Comparison of ENCODE assay signal across 15 cellular contexts in the genomic region with DNA sequence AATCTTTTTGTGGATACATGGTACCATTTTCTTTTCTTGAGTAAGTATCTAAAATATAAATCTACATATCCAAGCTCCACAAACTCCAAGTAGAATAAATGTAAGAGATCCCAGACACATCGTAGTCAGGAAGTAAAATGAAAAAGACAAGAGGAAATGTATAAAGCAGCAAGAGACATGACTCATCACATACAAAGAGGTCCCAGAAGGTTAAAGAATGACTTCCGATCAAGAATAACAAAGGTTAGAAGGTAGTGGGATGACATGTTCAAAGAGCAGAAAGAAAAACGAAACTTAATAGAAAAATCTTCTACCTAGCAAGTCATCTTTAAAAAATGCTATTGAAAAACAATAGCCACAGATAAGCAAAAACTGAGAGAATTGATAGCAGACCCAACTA.
DNase-seq lines count a peak whose midpoint lies in the region; ATAC-seq and TF ChIP-seq lines count a peak whose summit lies in the region.
"Had no signal": no experiment of that assay in that cellular context is flagged by ENCODE, and none has a peak within 500 bp of the region (broad histone marks: within the 10 kb centered on the region; RNA-seq: fewer than 3 reads in every experiment).

No MANE protein-coding gene starts in this region.

- H3K9ac ChIP-seq in HUES48 (ENCODE audit: low read depth, low read length) = no peak overlapping the region

- intact Hi-C loops in PC-9 (cut with micrococcal nuclease; ENCODE audit: unreplicated experiment) = no loop called here

- no peak for TF ChIP-seq CTCF in astrocyte of the spinal cord (IDR thresholded peaks at IDR 0.05; ENCODE audit: low read depth, low read length)
- no peak for TF ChIP-seq CTCF in type B pancreatic cell (conservative IDR thresholded peaks at IDR 0.05)
- no peak for TF ChIP-seq CTCF in RWPE1 (conservative IDR thresholded peaks at IDR 0.05; ENCODE audit: low read depth)
- TF ChIP-seq CTCF in PC-9 (conservative IDR thresholded peaks at IDR 0.05) = no peak

- no peaks in the 10 kb centered on the region for H3K9me3 ChIP-seq in HUES48 (ENCODE audit: control insufficient read depth, insufficient read depth, low read length)
- H3K9me3 ChIP-seq in PC-9 (ENCODE audit: insufficient read depth, low read depth) = no peaks in the 10 kb centered on the region
- H3K9me3 ChIP-seq: MG63 had no signal

- H3K36me3 Mint-ChIP-seq in type B pancreatic cell = peaks cover 1% of the 10 kb centered on the region
- H3K36me3 Mint-ChIP-seq: CD4-positive, alpha-beta memory T cell had no signal

- no peaks in the 10 kb centered on the region for H3F3A ChIP-seq in PC-9 (ENCODE audit: insufficient read depth, low read depth)

- no peak overlapping the region for H2AFZ ChIP-seq in PC-9

- H3K4me1 ChIP-seq in HUES48 (ENCODE audit: control insufficient read depth, insufficient read depth, low read length) = peaks cover 11% of the 10 kb centered on the region; the same call in 1 of the 2 replicates
- H3K4me1 ChIP-seq in PC-9 (replicated peaks; ENCODE audit: insufficient read depth) = no peaks in the 10 kb centered on the region

- no peak overlapping the region for H3K4me3 Mint-ChIP-seq in type B pancreatic cell
- H3K4me3 Mint-ChIP-seq: CD4-positive, alpha-beta memory T cell; GM23338 had no signal

- H3K27me3 Mint-ChIP-seq in type B pancreatic cell = no peaks in the 10 kb centered on the region
- H3K27me3 Mint-ChIP-seq: CD4-positive, alpha-beta memory T cell had no signal

- peak overlapping the region; percentile 69 for H3K27ac Mint-ChIP-seq in type B pancreatic cell
- H3K27ac Mint-ChIP-seq: CD4-positive, alpha-beta memory T cell; GM23338 had no signal

- in situ Hi-C loops in astrocyte of the spinal cord (cut with HindIII; ENCODE audit: low sequenced_read_pairs) = no loop called here

- H3K4me3 ChIP-seq in HUES48 (ENCODE audit: low read depth, low read length) (no peak overlapping the region), astrocyte of the spinal cord (ENCODE audit: low read depth, low read length) (no peak overlapping the region), PC-9 (no peak overlapping the region)
- H3K4me3 ChIP-seq: GM23338, MG63 had no signal

- CTCF ChIA-PET in RWPE1 (lab: Yijun Ruan, JAX) (no interaction called here), PC-9 (lab: Charles Lee) (no interaction called here)

- no peak overlapping the region for H3K4me2 ChIP-seq in PC-9
- H3K4me2 ChIP-seq: GM23338 had no signal

- H3K9me3 Mint-ChIP-seq in type B pancreatic cell = no peaks in the 10 kb centered on the region
- H3K9me3 Mint-ChIP-seq: GM23338 had no signal

- no peak for ATAC-seq in GM21619 (IDR thresholded peaks at IDR 0.05; ENCODE audit: unreplicated experiment)
- ATAC-seq: GM23338 had no signal

- H3K27me3 ChIP-seq in HUES48 (ENCODE audit: control insufficient read depth, insufficient read depth, low read length) (no peaks in the 10 kb centered on the region), PC-9 (ENCODE audit: insufficient read depth, low read depth) (no peaks in the 10 kb centered on the region)
- H3K27me3 ChIP-seq: MG63 had no signal

- H3K4me1 Mint-ChIP-seq in type B pancreatic cell (ENCODE audit: unreplicated experiment) = no peaks in the 10 kb centered on the region
- H3K4me1 Mint-ChIP-seq: CD4-positive, alpha-beta memory T cell had no signal

- no peaks in the 10 kb centered on the region for H4K20me1 ChIP-seq in PC-9 (ENCODE audit: insufficient read depth)

- BruUV-seq in PC-9 (replicated peaks; lab: Mats Ljungman, UMichigan) = no TSS peak

- POLR2A ChIA-PET in RWPE1 (lab: Yijun Ruan, JAX; ENCODE audit: low non-redundant PET) = no interaction called here
- POLR2A ChIA-PET in PC-9 (lab: Charles Lee; ENCODE audit: unreplicated experiment) = no interaction called here

- H3K9me2 ChIP-seq in PC-9 (ENCODE audit: insufficient read depth) = no peaks in the 10 kb centered on the region

- DNase-seq in astrocyte of the spinal cord (ENCODE audit: low read depth, low spot score) (peak; percentile 9), iris pigment epithelial cell (ENCODE audit: low read depth) (peak; percentile 19), type B pancreatic cell (ENCODE audit: extremely low spot score, unreplicated experiment) (no peak), RWPE1 (ENCODE audit: low spot score) (no peak), PC-9 (no peak)
- DNase-seq: CD4-positive, alpha-beta memory T cell; DMS79; MG63; NCI-H1105; NCI-H1694; NCI-H446; NCI-H69 had no signal

- H3K27ac ChIP-seq in HUES48 (ENCODE audit: low read depth, low read length) = peak overlapping the region; percentile 32
- H3K27ac ChIP-seq in RWPE1 = no peak overlapping the region
- no peak overlapping the region for H3K27ac ChIP-seq in PC-9

- H3K36me3 ChIP-seq in HUES48 (ENCODE audit: control insufficient read depth, insufficient read depth, low read length) (no peaks in the 10 kb centered on the region), PC-9 (ENCODE audit: low read depth) (no peaks in the 10 kb centered on the region)
- H3K36me3 ChIP-seq: MG63 had no signal

- no peaks in the 10 kb centered on the region for H3K79me2 ChIP-seq in PC-9 (ENCODE audit: low read depth)

Comparison
In these comparisons a context has a peak if more than half of its experiments do, and no peak if none do; other contexts are left out.
1. DNase-seq: peak in astrocyte of the spinal cord (single experiment) and iris pigment epithelial cell (single experiment); none in type B pancreatic cell (single experiment), RWPE1 (single experiment) and PC-9 (0 of 2).